8 cellular contexts compared by ENCODE assay signal in the genomic region with DNA sequence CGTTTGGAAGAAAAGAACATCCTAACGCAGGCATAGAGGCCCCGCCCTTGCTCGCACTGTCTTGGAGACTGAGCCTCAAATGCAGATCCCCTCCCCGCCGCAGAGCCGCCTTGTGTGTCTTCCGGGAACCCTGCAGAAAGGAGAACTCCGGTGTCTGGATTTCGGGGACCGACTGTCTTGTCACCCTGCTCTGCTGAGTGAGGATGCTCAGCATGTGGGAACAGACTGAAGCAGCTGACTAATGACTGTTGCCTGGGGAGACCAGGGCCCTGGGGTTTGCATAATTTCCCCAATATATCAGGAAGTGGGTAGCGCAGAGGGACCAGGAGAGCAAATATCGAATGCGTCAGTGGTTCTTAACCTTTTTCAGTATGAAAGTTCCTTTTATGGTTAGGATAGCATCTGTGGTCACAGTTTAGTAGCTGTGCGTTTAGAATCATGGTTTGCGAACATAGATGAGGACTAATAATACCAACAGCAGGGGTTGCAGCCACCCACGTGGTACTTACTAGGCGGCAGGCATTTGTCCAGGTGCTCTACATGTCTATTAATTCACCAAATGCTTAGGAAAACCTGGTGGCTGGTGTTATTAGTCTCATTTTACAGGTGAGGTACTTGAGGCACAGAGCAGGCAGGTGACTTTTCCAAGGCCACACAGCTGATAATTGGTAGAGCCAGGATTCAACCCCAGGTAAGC. TPM values are rescaled to one million over a fixed set of nuclear protein-coding genes. Genes with fewer than 3 reads are reported as not detected.
DNase-seq lines count a peak whose midpoint lies in the region; ATAC-seq and TF ChIP-seq lines count a peak whose summit lies in the region.

No MANE protein-coding gene starts in this region.

- no peak for TF ChIP-seq POLR2A in Peyer's patch (IDR thresholded peaks at IDR 0.05)

- no peaks in the 10 kb centered on the region for H3K27me3 ChIP-seq in Peyer's patch

- H3K27ac Mint-ChIP-seq in activated naive CD4-positive, alpha-beta T cell treated with anti-CD3 and anti-CD28 coated beads, Interleukin-2, amount 50 U/mL, for 72 hours = no peak overlapping the region

- H3K9me3 ChIP-seq in Peyer's patch = peaks cover 0 to 5% (median 2%) of the 10 kb centered on the region in 4 donors

- no peak for TF ChIP-seq CTCF in Peyer's patch (IDR thresholded peaks at IDR 0.05)

- peak; percentile 59 to 81 for ATAC-seq in activated naive CD4-positive, alpha-beta T cell treated with anti-CD3 and anti-CD28 coated beads, Interleukin-2, amount 50 U/mL, for 72 hours
- peak; percentile 78 for ATAC-seq in HG02938 (IDR thresholded peaks at IDR 0.05; ENCODE audit: unreplicated experiment)
- ATAC-seq in left lobe of liver = peak; percentile 41

- DNase-seq in activated naive CD4-positive, alpha-beta T cell treated with anti-CD3 and anti-CD28 coated beads, Interleukin-2, amount 50 U/mL, for 72 hours (ENCODE audit: low spot score in 2 of 2) = no peak
- no peak for DNase-seq in activated naive CD4-positive, alpha-beta T cell (lab: John Stamatoyannopoulos, UW)
- peak in 2 of 3 donors; percentile 58 to 79 for DNase-seq in Peyer's patch
- no peak for DNase-seq in left lobe of liver (ENCODE audit: low spot score)
- no peak for DNase-seq in islet precursor cell
- DNase-seq in cerebellar nuclear complex (lab: John Stamatoyannopoulos, UW) = no peak
- no peak for DNase-seq in HUDEP-2 (lab: John Stamatoyannopoulos, UW; ENCODE audit: unreplicated experiment in 76 of 76)

- H3K36me3 ChIP-seq in Peyer's patch = no peaks in the 10 kb centered on the region

- peak overlapping the region in 1 of 4 donors; percentile 38 for H3K27ac ChIP-seq in Peyer's patch

- no peak overlapping the region for H3K4me3 ChIP-seq in Peyer's patch

- H3K36me3 Mint-ChIP-seq in activated naive CD4-positive, alpha-beta T cell treated with anti-CD3 and anti-CD28 coated beads, Interleukin-2, amount 50 U/mL, for 72 hours = peaks cover 22 to 23% of the 10 kb centered on the region in 2 donors

- H3K9me3 Mint-ChIP-seq in activated naive CD4-positive, alpha-beta T cell treated with anti-CD3 and anti-CD28 coated beads, Interleukin-2, amount 50 U/mL, for 72 hours = peaks cover 10 to 19% of the 10 kb centered on the region in 2 donors

- peaks cover 0 to 7% (median 0%) of the 10 kb centered on the region in 4 donors for H3K4me1 ChIP-seq in Peyer's patch

RNA-seq across cellular contexts. Expression of a gene that starts 14.3 kb away (rescaled TPM):
- total RNA-seq in activated naive CD4-positive, alpha-beta T cell treated with anti-CD3 and anti-CD28 coated beads, Interleukin-2, amount 50 U/mL, for 72 hours = 1 to 10 TPM; 3.8 to 6.8 TPM
- total RNA-seq in Peyer's patch = 10 to 100 TPM; 13.4 to 37.1 (median 23.0) TPM
- 4.5 TPM for total RNA-seq in left lobe of liver

Comparison
In these comparisons a context has a peak if more than half of its experiments do, and no peak if none do; other contexts are left out.
1. DNase-seq: peak in Peyer's patch (2 of 3); none in activated naive CD4-positive, alpha-beta T cell treated with anti-CD3 and anti-CD28 coated beads, Interleukin-2, amount 50 U/mL, for 72 hours (0 of 2), activated naive CD4-positive, alpha-beta T cell (0 of 4), left lobe of liver (single experiment), islet precursor cell (single experiment), cerebellar nuclear complex (0 of 2) and HUDEP-2 (0 of 76).
2. Peak in every context shown above with its lines, with median percentiles within 50 percentile points of each other: ATAC-seq.